ENCODE assay signal across 1 cellular context in the genomic region with DNA sequence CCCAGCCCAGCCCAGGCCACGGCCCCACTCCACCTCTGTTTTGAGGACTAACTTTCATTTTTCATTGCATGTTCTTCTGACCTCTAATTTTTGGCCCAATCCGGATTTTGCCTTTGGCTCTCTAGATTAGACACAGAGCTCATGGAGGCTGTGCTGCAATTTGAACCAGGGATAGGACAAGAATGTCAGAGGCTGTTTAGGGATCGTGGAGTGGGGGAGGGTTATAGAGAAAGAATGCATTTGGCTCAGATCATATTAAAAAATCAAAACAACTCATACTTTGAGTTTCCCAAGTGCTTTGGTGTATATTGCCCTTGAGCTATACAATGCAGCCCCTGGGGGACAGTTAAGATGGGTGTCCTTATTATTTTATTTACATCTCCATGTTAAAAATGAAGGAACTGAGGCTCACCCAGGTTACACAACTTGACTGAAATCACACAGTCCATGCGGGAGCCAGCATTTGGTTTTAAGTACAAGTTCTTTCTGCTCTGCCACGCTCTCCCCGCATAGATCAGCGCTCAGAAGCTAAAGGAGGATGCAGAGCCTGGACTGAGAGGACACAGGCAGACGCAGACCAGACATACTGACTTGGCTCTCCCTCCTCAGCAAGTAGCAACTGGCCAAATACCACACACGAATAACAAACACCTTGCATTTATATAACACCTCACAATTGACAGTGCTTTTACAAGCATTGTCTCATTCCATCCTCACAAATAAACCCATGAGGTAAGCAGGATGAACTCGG.
TF ChIP-seq lines count a peak whose summit lies in the region.

No MANE protein-coding gene starts in this region.

TF ChIP-seq in liver, 16 proteins besides CTCF, POLR2A, EP300 and RAD21 (continued from another document):
- no peak for TF ChIP-seq HNF4A (conservative IDR thresholded peaks at IDR 0.05)
- peak in 1 of 2 donors; percentile 15 for TF ChIP-seq RXRA (IDR thresholded peaks at IDR 0.05)
TF ChIP-seq in liver: peak in this region for 2.
